8 cellular contexts compared by ENCODE assay signal in the genomic region with DNA sequence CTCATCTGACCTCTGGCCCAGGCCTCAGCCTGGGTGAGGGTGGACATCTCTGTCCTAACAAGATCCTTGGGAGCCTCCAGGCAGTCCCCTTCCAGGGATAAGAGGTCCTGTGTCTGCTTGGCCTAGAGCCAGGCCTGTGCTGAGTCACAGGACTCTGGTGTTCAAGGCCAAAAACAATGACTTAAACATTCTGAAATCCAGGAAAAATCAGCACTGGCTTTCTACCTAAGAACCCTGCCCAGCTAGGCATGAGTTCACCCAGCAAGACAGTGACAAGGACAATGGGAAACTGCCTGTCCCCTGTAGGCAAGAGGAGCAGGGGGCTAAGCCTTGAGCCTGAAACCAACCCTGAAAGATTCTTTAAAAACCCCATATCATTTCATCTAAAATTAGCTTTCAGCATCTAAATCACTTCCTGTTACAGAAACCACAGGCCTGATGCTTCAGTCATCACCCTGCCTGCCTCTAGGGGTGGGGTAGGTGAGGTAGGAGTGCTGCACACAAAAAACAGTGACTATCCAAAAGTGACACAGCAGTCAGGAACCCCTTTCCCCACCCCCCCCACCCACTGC. TPM values are rescaled to one million over a fixed set of nuclear protein-coding genes. Genes with fewer than 3 reads are reported as not detected.
DNase-seq lines count a peak whose midpoint lies in the region; ATAC-seq and TF ChIP-seq lines count a peak whose summit lies in the region.

No MANE protein-coding gene starts in this region.

- no peaks in the 10 kb centered on the region for H3K27me3 Mint-ChIP-seq in naive thymus-derived CD8-positive, alpha-beta T cell

- peaks cover 19 to 77% (median 51%) of the 10 kb centered on the region in 4 donors for H3K4me1 Mint-ChIP-seq in naive thymus-derived CD8-positive, alpha-beta T cell

- POLR2A ChIA-PET in naive thymus-derived CD8-positive, alpha-beta T cell (lab: Charles Lee): no interaction called here

- H3K27me3 ChIP-seq in Karpas-422 (ENCODE audit: low read length) (no peaks in the 10 kb centered on the region), thyroid gland (no peaks in the 10 kb centered on the region)
- H3K27me3 ChIP-seq in effector memory CD4-positive, alpha-beta T cell (replicated peaks; ENCODE audit: control insufficient read depth, insufficient read depth, low read length, poor library complexity, severe bottlenecking): no peaks in the 10 kb centered on the region

- no peaks in the 10 kb centered on the region for H3K9me2 ChIP-seq in Karpas-422 (replicated peaks; ENCODE audit: insufficient read depth, low read length)

- no peaks in the 10 kb centered on the region for H3K9me3 ChIP-seq in Karpas-422 (ENCODE audit: low read length)
- no peaks in the 10 kb centered on the region for H3K9me3 ChIP-seq in effector memory CD4-positive, alpha-beta T cell (ENCODE audit: control insufficient read depth, low read length)
- H3K9me3 ChIP-seq in thyroid gland: no peaks in the 10 kb centered on the region

- intact Hi-C loops in thyroid gland (cut with DNase I): no loop called here

- H3K4me3 Mint-ChIP-seq in naive thymus-derived CD8-positive, alpha-beta T cell: peak overlapping the region in 9 of 10 donors; percentile 15 to 71 (median 48)

- H3K4me1 ChIP-seq in Karpas-422 (ENCODE audit: low read length) (peaks cover 26% of the 10 kb centered on the region), thyroid gland (peaks cover 4 to 14% of the 10 kb centered on the region in 2 donors)
- H3K4me1 ChIP-seq in effector memory CD4-positive, alpha-beta T cell (ENCODE audit: control insufficient read depth, insufficient read depth, low read length, poor library complexity, severe bottlenecking): peaks cover 67% of the 10 kb centered on the region

- peak overlapping the region in 9 of 10 donors; percentile 15 to 86 (median 58) for H3K27ac Mint-ChIP-seq in naive thymus-derived CD8-positive, alpha-beta T cell

- H3K9me3 Mint-ChIP-seq in naive thymus-derived CD8-positive, alpha-beta T cell: peaks cover 0 to under 1% (median 0%) of the 10 kb centered on the region in 9 donors

- no peaks in the 10 kb centered on the region for H3K79me2 ChIP-seq in Karpas-422 (ENCODE audit: low read length)

- peak; percentile 73 for DNase-seq in GM04503 (ENCODE audit: low read depth)
- DNase-seq in Karpas-422: peak; percentile 78
- DNase-seq in activated CD4-positive, alpha-beta T cell treated with anti-CD3 and anti-CD28 coated beads, Interleukin-2, amount 50 U/mL, for 1 hour: peak; percentile 61
- DNase-seq in effector memory CD4-positive, alpha-beta T cell: peak; percentile 59 to 74 (median 66)
- peak in 9 of 10 donors; percentile 28 to 77 (median 60) for DNase-seq in naive thymus-derived CD8-positive, alpha-beta T cell
- peak; percentile 71 to 83 for DNase-seq in thyroid gland
- no peak for DNase-seq in SK-N-DZ (ENCODE audit: low spot score)

- H3K36me3 Mint-ChIP-seq in naive thymus-derived CD8-positive, alpha-beta T cell: peaks cover 0 to 2% (median 0%) of the 10 kb centered on the region in 3 donors

- no peaks in the 10 kb centered on the region for H4K20me1 ChIP-seq in Karpas-422 (ENCODE audit: insufficient read depth, low read depth, low read length)

- H3K27ac ChIP-seq in Karpas-422 (ENCODE audit: low read length) (no peak overlapping the region), thyroid gland (peak overlapping the region in 2 of 3 donors; percentile 43 to 45)
- H3K27ac ChIP-seq in effector memory CD4-positive, alpha-beta T cell (ENCODE audit: insufficient read depth, low read length, poor library complexity, severe bottlenecking): peak overlapping the region; percentile 85

- TF ChIP-seq POLR2A in thyroid gland (IDR thresholded peaks at IDR 0.05): no peak

- peak; percentile 66 for ATAC-seq in GM21786 (IDR thresholded peaks at IDR 0.05; ENCODE audit: unreplicated experiment)
- ATAC-seq in naive thymus-derived CD8-positive, alpha-beta T cell: peak; percentile 91 to 97

- no peaks in the 10 kb centered on the region for H3K36me3 ChIP-seq in Karpas-422 (ENCODE audit: insufficient read depth, low read length)
- H3K36me3 ChIP-seq in effector memory CD4-positive, alpha-beta T cell (ENCODE audit: control insufficient read depth, insufficient read depth, low read length): no peaks in the 10 kb centered on the region
- H3K36me3 ChIP-seq in thyroid gland: no peaks in the 10 kb centered on the region

- no peak for TF ChIP-seq CTCF in thyroid gland (IDR thresholded peaks at IDR 0.05)

- H2AFZ ChIP-seq in Karpas-422 (ENCODE audit: low read length): no peak overlapping the region

- peak overlapping the region; percentile 22 for H3K4me2 ChIP-seq in Karpas-422 (ENCODE audit: low read depth, low read length, poor library complexity, severe bottlenecking)

- H3K9ac ChIP-seq in Karpas-422 (ENCODE audit: low read length): 0 out of 2 replicates have a peak overlapping the region, but pooled peaks have one; percentile 2

- H3K4me3 ChIP-seq in Karpas-422 (ENCODE audit: low read length) (no peak overlapping the region), thyroid gland (replicated peaks in 1 of 3) (no peak overlapping the region)
- peak overlapping the region; percentile 9 for H3K4me3 ChIP-seq in effector memory CD4-positive, alpha-beta T cell (ENCODE audit: insufficient read depth, low read depth, low read length, poor library complexity, severe bottlenecking)

RNA-seq across cellular contexts. Expression of gene CSF2, which starts 29.9 kb away (rescaled TPM):
- total RNA-seq in Karpas-422 (2014; rRNA removed; shearing (Covaris generic); ENCODE audit: low replicate concordance): not detected in 2 replicates
- not detected for total RNA-seq in naive thymus-derived CD8-positive, alpha-beta T cell
- polyA plus RNA-seq in naive thymus-derived CD8-positive, alpha-beta T cell: not detected
- total RNA-seq in thyroid gland: not detected
- polyA plus RNA-seq in SK-N-DZ (2014; cell fraction: cytosol; rRNA removed): not detected in 2 replicates
- not detected in 2 replicates for polyA plus RNA-seq in SK-N-DZ (2014; cell fraction: nucleus; rRNA removed)

RNA-seq across cellular contexts. Expression of gene IL3, which starts 43.0 kb away (rescaled TPM):
- total RNA-seq in Karpas-422 (2014; rRNA removed; shearing (Covaris generic); ENCODE audit: low replicate concordance): not detected in 2 replicates
- not detected for total RNA-seq in naive thymus-derived CD8-positive, alpha-beta T cell
- not detected for polyA plus RNA-seq in naive thymus-derived CD8-positive, alpha-beta T cell
- total RNA-seq in thyroid gland: not detected
- not detected in 2 replicates for polyA plus RNA-seq in SK-N-DZ (2014; cell fraction: cytosol; rRNA removed)
- polyA plus RNA-seq in SK-N-DZ (2014; cell fraction: nucleus; rRNA removed): not detected in 2 replicates
